ENCODE assay signal across 25 cellular contexts in genomic region chrX:23286731-23287130, GRCh38. TPM values are rescaled to one million over a fixed set of nuclear protein-coding genes. Genes with fewer than 3 reads are reported as not detected.
"Had no signal": no experiment of that assay in that cellular context is flagged by ENCODE, and none has a peak within 500 bp of the region (broad histone marks: within the 10 kb centered on the region; RNA-seq: fewer than 3 reads in every experiment).

No MANE protein-coding gene starts in this region.

- H3K9me3 ChIP-seq: colonic mucosa, esophagus muscularis mucosa, gastroesophageal sphincter, heart left ventricle, lower lobe of right lung had no signal

- H3K4me3 ChIP-seq: colonic mucosa, esophagus muscularis mucosa, gastroesophageal sphincter, heart left ventricle, hepatocyte, lower lobe of right lung had no signal

- H3K27ac ChIP-seq: colonic mucosa, esophagus muscularis mucosa, foreskin keratinocyte, gastroesophageal sphincter, heart left ventricle, hepatocyte, lower lobe of right lung had no signal

- H3K4me1 ChIP-seq: colonic mucosa, esophagus muscularis mucosa, foreskin keratinocyte, gastroesophageal sphincter, heart left ventricle, lower lobe of right lung had no signal

- H3K4me2 ChIP-seq: hepatocyte had no signal

- H2AFZ ChIP-seq: hepatocyte had no signal

- ATAC-seq: effector memory CD8-positive, alpha-beta T cell; foreskin keratinocyte; gastroesophageal sphincter; heart left ventricle; left colon; left lobe of liver; left ventricle myocardium superior; lower lobe of right lung; naive thymus-derived CD4-positive, alpha-beta T cell had no signal

- H3K27me3 ChIP-seq: colonic mucosa, esophagus muscularis mucosa, foreskin keratinocyte, gastroesophageal sphincter, hepatocyte had no signal

- H3K36me3 ChIP-seq: colonic mucosa, esophagus muscularis mucosa, gastroesophageal sphincter, heart left ventricle, lower lobe of right lung had no signal

- DNase-seq: colonic mucosa; cortex of kidney; effector CD8-positive, alpha-beta T cell; effector memory CD8-positive, alpha-beta T cell; foreskin keratinocyte; heart left ventricle; hypothalamus; immature natural killer cell; islet precursor cell; kidney; left colon; left ventricle myocardium superior; lower lobe of right lung; mesendoderm; midbrain; naive thymus-derived CD4-positive, alpha-beta T cell had no signal

- H3K79me2 ChIP-seq: hepatocyte had no signal

RNA-seq across cellular contexts. Expression of gene PTCHD1, which starts 47.9 kb away (rescaled TPM):
- total RNA-seq: dermis microvascular lymphatic vessel endothelial cell; endothelial cell of umbilical vein; fibroblast of lung; fibroblast of villous mesenchyme; foreskin keratinocyte; lung microvascular endothelial cell; naive thymus-derived CD4-positive, alpha-beta T cell had no signal
- polyA plus RNA-seq: endothelial cell of umbilical vein; foreskin keratinocyte; immature natural killer cell; naive thymus-derived CD4-positive, alpha-beta T cell had no signal
